ENCODE assay signal across 1 cellular context in genomic region chr1:40313958-40314720, GRCh38.
TF ChIP-seq lines count a peak whose summit lies in the region.

No MANE protein-coding gene starts in this region.

TF ChIP-seq in WTC11, 78 proteins besides CTCF, POLR2A, EP300 and RAD21 (continued from another document):
- no peak for TF ChIP-seq ZNF317 (CRISPR knock-in tag; IDR thresholded peaks at IDR 0.05; ENCODE audit: borderline replicate concordance, low read depth)
